21 cellular contexts compared by ENCODE assay signal in genomic region chr10:89582022-89582421, GRCh38. TPM values are rescaled to one million over a fixed set of nuclear protein-coding genes. Genes with fewer than 3 reads are reported as not detected.
"Had no signal": no experiment of that assay in that cellular context is flagged by ENCODE, and none has a peak within 500 bp of the region (broad histone marks: within the 10 kb centered on the region; RNA-seq: fewer than 3 reads in every experiment).

No MANE protein-coding gene starts in this region.

- ATAC-seq: K562 had no signal

- H3K9me3 Mint-ChIP-seq: IgD-negative memory B cell had no signal

- H3K9me3 ChIP-seq: SK-N-SH had no signal

- H3K4me3 Mint-ChIP-seq: IgD-negative memory B cell had no signal

- H3K4me1 Mint-ChIP-seq: IgD-negative memory B cell had no signal

- DNase-seq: Kasumi-1, MM.1S, NCI-H1092 treated with DMSO at 0.1 percent for 48 hours, NCI-H1436, NCI-H187, NCI-H2029, NCI-H2081 treated with DMSO at 0.1 percent for 48 hours, NCI-H2171, NCI-H226, NCI-H446, NCI-H510A, NCI-H524 treated with DMSO at 0.1 percent for 48 hours, NCI-H69, NCI-H774, Right ventricle myocardium superior, RPMI8226, SK-N-SH, SW 1271 had no signal

- H3K4me3 ChIP-seq: K562 had no signal

- H3K27me3 Mint-ChIP-seq: IgD-negative memory B cell had no signal

RNA-seq across cellular contexts. Expression of gene SLC16A12, which starts 46.6 kb away (rescaled TPM):
- total RNA-seq: K562, SK-MEL-5 had no signal
